ENCODE assay signal across 7 cellular contexts in the genomic region with DNA sequence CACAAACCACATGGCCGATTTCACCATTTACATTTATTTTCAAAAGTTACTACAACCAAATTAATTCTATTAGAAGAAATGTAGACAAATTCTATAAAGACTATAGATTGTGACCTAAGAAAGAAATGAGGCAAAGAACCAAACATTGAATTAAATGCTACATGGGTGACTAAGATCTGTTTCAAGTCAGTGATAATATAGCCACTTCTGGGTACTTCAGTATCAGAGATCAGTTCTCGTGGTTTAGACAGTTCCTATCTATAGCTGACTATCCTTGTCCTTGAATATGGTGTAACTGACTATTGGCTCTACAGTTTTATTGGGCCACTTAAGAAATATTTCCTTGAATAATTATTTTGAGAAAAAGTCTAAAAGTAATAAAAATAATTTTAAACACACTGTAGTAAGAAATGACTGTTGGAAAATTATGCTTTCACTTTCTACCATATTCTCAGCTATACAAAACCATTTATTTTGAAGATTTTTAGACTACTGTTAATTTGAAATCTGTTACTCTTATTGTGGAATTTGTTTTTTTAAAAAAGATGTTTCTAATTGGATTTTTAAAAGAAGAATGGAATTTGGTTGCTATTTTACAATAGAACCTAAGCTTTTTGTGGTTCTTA.
DNase-seq lines count a peak whose midpoint lies in the region; ATAC-seq and FAIRE-seq lines count a peak whose summit lies in the region.

No MANE protein-coding gene starts in this region.

- FAIRE-seq in endometrium (lab: Jason Lieb, UNC): peak; percentile 88

- DNase-seq in activated CD8-positive, alpha-beta memory T cell treated with anti-CD3 and anti-CD28 coated beads, Interleukin-2, amount 50 U/mL, for 4 hours: no peak
- no peak for DNase-seq in NCI-H146 treated with DMSO at 0.1 percent for 48 hours (lab: John Stamatoyannopoulos, UW; ENCODE audit: unreplicated experiment)
- DNase-seq in NCI-H2081 (lab: John Stamatoyannopoulos, UW): no peak

- ATAC-seq in GM18909 (IDR thresholded peaks at IDR 0.05; ENCODE audit: poor library complexity, unreplicated experiment) (peak; percentile 83), GM21825 (IDR thresholded peaks at IDR 0.05; ENCODE audit: unreplicated experiment) (peak; percentile 81), HG03520 (IDR thresholded peaks at IDR 0.05; ENCODE audit: unreplicated experiment) (peak; percentile 74)
